Comparison of ENCODE assay signal across 20 cellular contexts in genomic region chr2:103660523-103660922, GRCh38.
DNase-seq lines count a peak whose midpoint lies in the region; ATAC-seq, FAIRE-seq and TF ChIP-seq lines count a peak whose summit lies in the region.
"Had no signal": no experiment of that assay in that cellular context is flagged by ENCODE, and none has a peak within 500 bp of the region (broad histone marks: within the 10 kb centered on the region; RNA-seq: fewer than 3 reads in every experiment).

No MANE protein-coding gene starts in this region.

- ATAC-seq in HepG2, result no peak
- ATAC-seq in right lobe of liver, result no peak
- ATAC-seq in K562, result no peak
- ATAC-seq in HG02610 (IDR thresholded peaks at IDR 0.05; ENCODE audit: unreplicated experiment), result no peak
- ATAC-seq: CD8-positive, alpha-beta T cell; HCT116 had no signal

- H3K9ac ChIP-seq in HepG2 (ENCODE audit: insufficient read depth, low read depth, low read length) (no peak overlapping the region), K562 (ENCODE audit: insufficient read depth in 1 of 2, low read depth in 2 of 2, low read length in 2 of 2) (no peak overlapping the region), kidney (ENCODE audit: low read length in 2 of 2) (no peak overlapping the region)
- H3K9ac ChIP-seq: BLaER1, GM23248 had no signal

- no peak for FAIRE-seq in HepG2 (lab: Jason Lieb, UNC)
- FAIRE-seq in K562 (lab: Jason Lieb, UNC), result no peak
- peak; percentile 89 for FAIRE-seq in kidney (lab: Jason Lieb, UNC)
- FAIRE-seq: GM12892, GM19239 had no signal

- DNase-seq in HepG2 (ENCODE audit: low spot score) (no peak), right lobe of liver (no peak), K562 (ENCODE audit: extremely low read depth in 1 of 4, low spot score in 3 of 4) (no peak), kidney (no peak), RKO (ENCODE audit: low spot score) (no peak), NCI-H1092 treated with DMSO at 0.1 percent for 48 hours (lab: John Stamatoyannopoulos, UW) (no peak)
- DNase-seq: Caco-2; CD4-positive, CD25-positive, alpha-beta regulatory T cell; CD8-positive, alpha-beta T cell; DMS153; DND-41; GM23248; H9 had no signal

- in situ Hi-C loops in HepG2 (cut with HindIII; ENCODE audit: extremely low pct_ligation_motif_present, low pct_unique_long_range_greater_than_20kb), result no loop called here
- in situ Hi-C loops in K562 (cut with MboI), result no loop called here

- H3K4me3 ChIP-seq in HepG2 (replicated peaks in 1 of 3; ENCODE audit: insufficient read depth in 1 of 3, low read depth in 2 of 3, low read length in 3 of 3) (no peak overlapping the region; a peak in 1 of 6 replicates), right lobe of liver (no peak overlapping the region), K562 (no peak overlapping the region), kidney (ENCODE audit: low read length in 2 of 2) (no peak overlapping the region)
- H3K4me3 ChIP-seq: BLaER1, GM23248 had no signal

- H3K9me3 ChIP-seq in HepG2 (ENCODE audit: low read length) (peaks cover 31% of the 10 kb centered on the region), right lobe of liver (no peaks in the 10 kb centered on the region), K562 (replicated peaks; ENCODE audit: control insufficient read depth, insufficient read depth, low read depth, low read length) (0 out of 2 replicates have a peak, but pooled peaks cover 2% of the 10 kb centered on the region), kidney (ENCODE audit: control insufficient read depth in 1 of 2, low read length in 2 of 2) (no peaks in the 10 kb centered on the region)
- H3K9me3 ChIP-seq: BLaER1, Caco-2 had no signal

- H3K9me1 ChIP-seq in K562 (ENCODE audit: control insufficient read depth, insufficient read depth, low read length), result no peaks in the 10 kb centered on the region

- CTCF ChIA-PET in HepG2 (lab: Yijun Ruan, JAX; ENCODE audit: low intra/inter-chr PET ratio, low total read pairs) (no interaction called here), K562 (lab: Yijun Ruan, JAX; ENCODE audit: low intra/inter-chr PET ratio) (no interaction called here)

- H2AFZ ChIP-seq in HepG2 (ENCODE audit: low read length), result peak overlapping the region; percentile 6
- no peak overlapping the region for H2AFZ ChIP-seq in K562 (ENCODE audit: low read depth, low read length)
- H2AFZ ChIP-seq: GM23248 had no signal

- TF ChIP-seq POLR2A in HepG2 (IDR thresholded peaks at IDR 0.05; ENCODE audit: insufficient read depth in 1 of 2, low read depth in 2 of 2, low read length in 2 of 2) (no peak), right lobe of liver (IDR thresholded peaks at IDR 0.05) (no peak), K562 (conservative IDR thresholded peaks at IDR 0.05) (no peak)

- TF ChIP-seq EP300 in HepG2 (IDR thresholded peaks at IDR 0.05; ENCODE audit: low read depth in 2 of 2, low read length in 2 of 2) (no peak), HepG2 (CRISPR knock-in tag; IDR thresholded peaks at IDR 0.05; ENCODE audit: borderline replicate concordance) (no peak), K562 (IDR thresholded peaks at IDR 0.05; ENCODE audit: low read length) (no peak)

- no peaks in the 10 kb centered on the region for H4K20me1 ChIP-seq in HepG2 (ENCODE audit: insufficient read depth, low read length)
- H4K20me1 ChIP-seq in K562 (replicated peaks; ENCODE audit: control insufficient read depth, insufficient read depth, low read length), result no peaks in the 10 kb centered on the region
- H4K20me1 ChIP-seq: BLaER1 had no signal

- H3K27me3 ChIP-seq in HepG2 (ENCODE audit: control insufficient read depth in 1 of 2, insufficient read depth in 2 of 2, low read length in 2 of 2) (no peaks in the 10 kb centered on the region), right lobe of liver (no peaks in the 10 kb centered on the region), K562 (ENCODE audit: control insufficient read depth in 2 of 2, insufficient read depth in 2 of 2, low read length in 2 of 2) (no peaks in the 10 kb centered on the region)
- H3K27me3 ChIP-seq: BLaER1 had no signal

- H3K4me1 ChIP-seq in HepG2 (ENCODE audit: insufficient read depth, low read length) (no peaks in the 10 kb centered on the region), right lobe of liver (no peaks in the 10 kb centered on the region), K562 (replicated peaks in 1 of 2; ENCODE audit: control insufficient read depth in 2 of 2, insufficient read depth in 2 of 2, low read length in 2 of 2) (no peaks in the 10 kb centered on the region), kidney (ENCODE audit: control insufficient read depth in 1 of 2, insufficient read depth in 1 of 2, low read depth in 1 of 2, low read length in 2 of 2) (no peaks in the 10 kb centered on the region)
- H3K4me1 ChIP-seq: BLaER1, Caco-2 had no signal

- H3K36me3 ChIP-seq in HepG2 (replicated peaks in 1 of 2; ENCODE audit: control insufficient read depth in 1 of 2, insufficient read depth in 2 of 2, low read length in 2 of 2), result no peaks in the 10 kb centered on the region
- no peaks in the 10 kb centered on the region for H3K36me3 ChIP-seq in right lobe of liver
- no peaks in the 10 kb centered on the region for H3K36me3 ChIP-seq in K562 (ENCODE audit: control insufficient read depth, insufficient read depth, low read length)
- no peaks in the 10 kb centered on the region for H3K36me3 ChIP-seq in kidney (ENCODE audit: control insufficient read depth in 1 of 2, insufficient read depth in 2 of 2, low read length in 2 of 2)
- H3K36me3 ChIP-seq: BLaER1 had no signal

- POLR2A ChIA-PET in HepG2 (lab: Yijun Ruan, JAX), result no interaction called here
- POLR2A ChIA-PET in K562 (lab: Yijun Ruan, JAX), result interaction anchor here (0.6 kb wide), 1 partner anchor 40 kb away, joined by 5 read pairs; no protein-coding TSS in a partner anchor

- H3K79me2 ChIP-seq in HepG2 (ENCODE audit: insufficient read depth, low read length) (no peaks in the 10 kb centered on the region), K562 (ENCODE audit: control insufficient read depth, insufficient read depth, low read length) (no peaks in the 10 kb centered on the region)

- H3K27ac ChIP-seq in HepG2 (ENCODE audit: extremely low read length, insufficient read depth, low read length) (no peak overlapping the region), right lobe of liver (no peak overlapping the region), K562 (ENCODE audit: extremely low read depth, low read depth, low read length) (no peak overlapping the region), kidney (ENCODE audit: low read depth in 2 of 2, low read length in 2 of 2) (no peak overlapping the region)
- H3K27ac ChIP-seq: 22Rv1, BLaER1, C4-2B, GM23248 had no signal

- BruUV-seq in HepG2 (replicated peaks; lab: Mats Ljungman, UMichigan) (no TSS peak), K562 (replicated peaks; lab: Mats Ljungman, UMichigan) (no TSS peak)

- intact Hi-C loops in HepG2 (cut with micrococcal nuclease; ENCODE audit: unreplicated experiment), result no loop called here
- intact Hi-C loops in right lobe of liver (cut with DNase I), result no loop called here
- intact Hi-C loops in K562 (cut with micrococcal nuclease), result no loop called here
- intact Hi-C loops in kidney (cut with DNase I), result no loop called here

- TF ChIP-seq RAD21 in HepG2 (CRISPR knock-in tag; IDR thresholded peaks at IDR 0.05) (no peak), K562 (CRISPR knock-in tag; conservative IDR thresholded peaks at IDR 0.05 in 1 of 2, IDR thresholded peaks at IDR 0.05 in 1 of 2) (no peak)

- TF ChIP-seq CTCF in HepG2 (CRISPR knock-in tag; IDR thresholded peaks at IDR 0.05) (no peak), right lobe of liver (IDR thresholded peaks at IDR 0.05) (no peak), K562 (IDR thresholded peaks at IDR 0.05 in 2 of 3, conservative IDR thresholded peaks at IDR 0.05 in 1 of 3; ENCODE audit: insufficient read depth in 2 of 3, low read depth in 1 of 3, low read length in 3 of 3) (no peak), kidney (IDR thresholded peaks at IDR 0.05; ENCODE audit: borderline replicate concordance, extremely low read depth, insufficient read depth) (no peak)

- H3K4me2 ChIP-seq in HepG2 (ENCODE audit: low read depth, low read length), result no peak overlapping the region
- no peak overlapping the region for H3K4me2 ChIP-seq in K562 (ENCODE audit: insufficient read depth, low read length)
- H3K4me2 ChIP-seq: BLaER1 had no signal

TF ChIP-seq in HepG2, 621 proteins besides CTCF, POLR2A, EP300 and RAD21 (continues in another document):
- TF ChIP-seq MAFK (conservative IDR thresholded peaks at IDR 0.05 in 1 of 2, IDR thresholded peaks at IDR 0.05 in 1 of 2; ENCODE audit: low read length in 2 of 2) (peak; percentile 83 to 98), MAFF (IDR thresholded peaks at IDR 0.05; ENCODE audit: low read depth, low read length) (peak; percentile 94; the same call in 1 of the 2 replicates), ZBTB46 (CRISPR knock-in tag; IDR thresholded peaks at IDR 0.05; ENCODE audit: borderline replicate concordance) (no peak)

TF ChIP-seq in K562, 482 proteins besides CTCF, POLR2A, EP300 and RAD21 (continues in another document):
- TF ChIP-seq TCF15 (CRISPR knock-in tag; IDR thresholded peaks at IDR 0.05) (no peak), ZNF449 (CRISPR knock-in tag; IDR thresholded peaks at IDR 0.05) (no peak), ZNF253 (CRISPR knock-in tag; conservative IDR thresholded peaks at IDR 0.05) (no peak)

Comparison
In these comparisons a context has a peak if more than half of its experiments do, and no peak if none do; other contexts are left out.
1. Of the 241 proteins assayed by ChIP-seq in both HepG2 and K562: peak only in HepG2: none; only in K562: MAFG; in both: MAFF and MAFK; in neither: 238.